1 cellular context compared by ENCODE assay signal in genomic region chr17:33243732-33244131, GRCh38.
TF ChIP-seq lines count a peak whose summit lies in the region.

No MANE protein-coding gene starts in this region.

TF ChIP-seq in HEK293, 187 proteins besides CTCF, POLR2A, EP300 and RAD21 (continued from another document):
- TF ChIP-seq PRDM2 (tag by site-specific recombination; IDR thresholded peaks at IDR 0.05; ENCODE audit: borderline replicate concordance): no peak
